Comparison of ENCODE assay signal across 1 cellular context in genomic region chr6:43011207-43011606, GRCh38.
TF ChIP-seq lines count a peak whose summit lies in the region.

No MANE protein-coding gene starts in this region.

TF ChIP-seq in K562, 482 proteins besides CTCF, POLR2A, EP300 and RAD21:
- no peak for TF ChIP-seq PCBP1 (IDR thresholded peaks at IDR 0.05; ENCODE audit: low read depth, low read length, poor library complexity, severe bottlenecking)
- no peak for TF ChIP-seq DPF2 (IDR thresholded peaks at IDR 0.05)
- TF ChIP-seq ZFP36 (IDR thresholded peaks at IDR 0.05; ENCODE audit: low read depth, low read length, partially characterized antibody): no peak
- TF ChIP-seq ARID1B (IDR thresholded peaks at IDR 0.05): no peak
- TF ChIP-seq ZBTB2 (IDR thresholded peaks at IDR 0.05): no peak
- no peak for TF ChIP-seq ARID2 (IDR thresholded peaks at IDR 0.05)
- TF ChIP-seq SREBF2 (CRISPR knock-in tag; IDR thresholded peaks at IDR 0.05): no peak
- no peak for TF ChIP-seq SIX5 (IDR thresholded peaks at IDR 0.05; ENCODE audit: borderline replicate concordance in 1 of 2, insufficient read depth in 1 of 2, low read depth in 1 of 2, low read length in 2 of 2)
- no peak for TF ChIP-seq ZNF695 (CRISPR knock-in tag; IDR thresholded peaks at IDR 0.05)
- no peak for TF ChIP-seq FOXP4 (CRISPR knock-in tag; IDR thresholded peaks at IDR 0.05; ENCODE audit: borderline replicate concordance)
- no peak for TF ChIP-seq RBM15 (IDR thresholded peaks at IDR 0.05; ENCODE audit: insufficient read depth, low read length)
- TF ChIP-seq HOMEZ (CRISPR knock-in tag; IDR thresholded peaks at IDR 0.05): no peak
- no peak for TF ChIP-seq POLR2B (IDR thresholded peaks at IDR 0.05; ENCODE audit: low read depth, partially characterized antibody)
- no peak for TF ChIP-seq SUPT5H (IDR thresholded peaks at IDR 0.05)
- no peak for TF ChIP-seq MBD2 (IDR thresholded peaks at IDR 0.05; ENCODE audit: borderline replicate concordance, low read depth)
- TF ChIP-seq THAP12 (CRISPR knock-in tag; IDR thresholded peaks at IDR 0.05): no peak
- no peak for TF ChIP-seq ZNF316 (IDR thresholded peaks at IDR 0.05)
- TF ChIP-seq XRCC4 (IDR thresholded peaks at IDR 0.05; ENCODE audit: extremely low read depth, insufficient read depth, insufficient read length): no peak
- TF ChIP-seq POLR3G (IDR thresholded peaks at IDR 0.05; ENCODE audit: extremely low read depth, insufficient read length, insufficient replicate concordance): no peak
